ENCODE assay signal across 11 cellular contexts in the genomic region with DNA sequence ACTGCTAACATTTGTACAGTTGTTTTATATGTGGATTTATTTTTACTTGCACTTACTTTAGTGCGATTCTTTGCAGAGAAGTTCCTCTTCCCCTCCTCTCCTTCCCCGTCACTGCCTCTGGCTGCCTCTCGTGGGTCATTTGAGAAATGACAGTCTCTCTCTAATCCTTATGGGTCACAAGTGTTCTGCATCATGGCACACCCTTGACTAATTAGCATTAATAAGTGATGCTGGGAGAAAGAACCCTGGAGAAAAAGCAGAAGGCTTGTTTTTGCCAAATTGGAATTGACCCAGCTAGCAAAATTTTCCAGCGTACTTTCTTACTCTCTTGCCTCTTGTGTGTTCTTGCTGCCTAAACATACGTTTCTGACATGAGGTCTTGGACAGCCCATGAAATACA.
DNase-seq lines count a peak whose midpoint lies in the region; ATAC-seq and TF ChIP-seq lines count a peak whose summit lies in the region.
"Had no signal": no experiment of that assay in that cellular context is flagged by ENCODE, and none has a peak within 500 bp of the region (broad histone marks: within the 10 kb centered on the region; RNA-seq: fewer than 3 reads in every experiment).

No MANE protein-coding gene starts in this region.

- POLR2A ChIA-PET in A673 (lab: Charles Lee; ENCODE audit: low non-redundant PET) (no interaction called here), WTC11 (lab: Charles Lee) (no interaction called here)

- no peaks in the 10 kb centered on the region for H3K36me3 Mint-ChIP-seq in WTC11

- no TSS peak for BruUV-seq in A673 (replicated peaks; lab: Mats Ljungman, UMichigan)

- H3K9me3 Mint-ChIP-seq in WTC11 = no peaks in the 10 kb centered on the region

- CTCF ChIA-PET in A673 (lab: Charles Lee) = no interaction called here
- CTCF ChIA-PET in WTC11 (lab: Charles Lee) = no interaction called here

- no peaks in the 10 kb centered on the region for H3K27me3 Mint-ChIP-seq in WTC11 (ENCODE audit: low read depth)

- H3K4me1 Mint-ChIP-seq in WTC11 = peaks cover 13% of the 10 kb centered on the region

- intact Hi-C loops in A673 (cut with micrococcal nuclease; ENCODE audit: unreplicated experiment) = no loop called here

- H3K27me3 ChIP-seq in A673 (replicated peaks; ENCODE audit: insufficient read depth, low read depth, low read length, poor library complexity) = no peaks in the 10 kb centered on the region

- TF ChIP-seq CTCF in A673 (conservative IDR thresholded peaks at IDR 0.05; ENCODE audit: low read depth, low read length) = no peak
- TF ChIP-seq CTCF in WTC11 (IDR thresholded peaks at IDR 0.05) = no peak
- TF ChIP-seq CTCF in omental fat pad (IDR thresholded peaks at IDR 0.05) = no peak

- H3K4me3 Mint-ChIP-seq in WTC11 = no peak overlapping the region

- no peaks in the 10 kb centered on the region for H3K9me3 ChIP-seq in A673 (ENCODE audit: low read depth, low read length, poor library complexity, severe bottlenecking)

- ATAC-seq in left lobe of liver = peak; percentile 45
- ATAC-seq in WTC11 = no peak
- ATAC-seq in omental fat pad (ENCODE audit: low FRiP score) = no peak

- DNase-seq in A673 (ENCODE audit: low spot score) = peak; percentile 22
- peak; percentile 15 for DNase-seq in HCEC 1CT
- DNase-seq in amniotic epithelial cell (ENCODE audit: low read depth) = peak; percentile 21
- DNase-seq in left lobe of liver (ENCODE audit: low spot score) = no peak
- no peak for DNase-seq in WTC11 (ENCODE audit: low spot score)
- no peak for DNase-seq in omental fat pad (ENCODE audit: low spot score)
- no peak for DNase-seq in NCI-H526 (lab: John Stamatoyannopoulos, UW)
- DNase-seq in DMS153 (lab: John Stamatoyannopoulos, UW) = no peak
- DNase-seq: cortex of kidney, RPMI8226 had no signal

- no peak overlapping the region for H3K4me3 ChIP-seq in A673 (ENCODE audit: low read depth, low read length, poor library complexity, severe bottlenecking)

- no peak overlapping the region for H3K27ac Mint-ChIP-seq in WTC11
- H3K27ac Mint-ChIP-seq: progenitor cell of endocrine pancreas had no signal

- H3K27ac ChIP-seq in A673 (ENCODE audit: low read depth, low read length, poor library complexity, severe bottlenecking) = no peak overlapping the region

- no peaks in the 10 kb centered on the region for H3K4me1 ChIP-seq in A673 (ENCODE audit: insufficient read depth, low read length, poor library complexity, severe bottlenecking)

- H3K36me3 ChIP-seq in A673 (ENCODE audit: insufficient read depth, low read length, poor library complexity, severe bottlenecking) = no peaks in the 10 kb centered on the region

TF ChIP-seq in WTC11, 78 proteins besides CTCF, POLR2A, EP300 and RAD21:
- TF ChIP-seq, protein P1, sequence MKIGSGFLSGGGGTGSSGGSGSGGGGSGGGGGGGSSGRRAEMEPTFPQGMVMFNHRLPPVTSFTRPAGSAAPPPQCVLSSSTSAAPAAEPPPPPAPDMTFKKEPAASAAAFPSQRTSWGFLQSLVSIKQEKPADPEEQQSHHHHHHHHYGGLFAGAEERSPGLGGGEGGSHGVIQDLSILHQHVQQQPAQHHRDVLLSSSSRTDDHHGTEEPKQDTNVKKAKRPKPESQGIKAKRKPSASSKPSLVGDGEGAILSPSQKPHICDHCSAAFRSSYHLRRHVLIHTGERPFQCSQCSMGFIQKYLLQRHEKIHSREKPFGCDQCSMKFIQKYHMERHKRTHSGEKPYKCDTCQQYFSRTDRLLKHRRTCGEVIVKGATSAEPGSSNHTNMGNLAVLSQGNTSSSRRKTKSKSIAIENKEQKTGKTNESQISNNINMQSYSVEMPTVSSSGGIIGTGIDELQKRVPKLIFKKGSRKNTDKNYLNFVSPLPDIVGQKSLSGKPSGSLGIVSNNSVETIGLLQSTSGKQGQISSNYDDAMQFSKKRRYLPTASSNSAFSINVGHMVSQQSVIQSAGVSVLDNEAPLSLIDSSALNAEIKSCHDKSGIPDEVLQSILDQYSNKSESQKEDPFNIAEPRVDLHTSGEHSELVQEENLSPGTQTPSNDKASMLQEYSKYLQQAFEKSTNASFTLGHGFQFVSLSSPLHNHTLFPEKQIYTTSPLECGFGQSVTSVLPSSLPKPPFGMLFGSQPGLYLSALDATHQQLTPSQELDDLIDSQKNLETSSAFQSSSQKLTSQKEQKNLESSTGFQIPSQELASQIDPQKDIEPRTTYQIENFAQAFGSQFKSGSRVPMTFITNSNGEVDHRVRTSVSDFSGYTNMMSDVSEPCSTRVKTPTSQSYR (CRISPR knock-in tag; IDR thresholded peaks at IDR 0.05) = no peak
- TF ChIP-seq ZNF671 (CRISPR knock-in tag; IDR thresholded peaks at IDR 0.05) (no peak), GRHL2 (CRISPR knock-in tag; IDR thresholded peaks at IDR 0.05; ENCODE audit: insufficient replicate concordance, severe bottlenecking) (no peak), ZBTB21 (CRISPR knock-in tag; IDR thresholded peaks at IDR 0.05; ENCODE audit: borderline replicate concordance) (no peak), CREM (CRISPR knock-in tag; IDR thresholded peaks at IDR 0.05) (no peak), FOXJ3 (CRISPR knock-in tag; IDR thresholded peaks at IDR 0.05; ENCODE audit: borderline replicate concordance) (no peak), ZNF219 (CRISPR knock-in tag; IDR thresholded peaks at IDR 0.05; ENCODE audit: borderline replicate concordance) (no peak), CREB1 (CRISPR knock-in tag; IDR thresholded peaks at IDR 0.05) (no peak), RELA (CRISPR knock-in tag; IDR thresholded peaks at IDR 0.05; ENCODE audit: borderline replicate concordance) (no peak)
- TF ChIP-seq, protein P2, sequence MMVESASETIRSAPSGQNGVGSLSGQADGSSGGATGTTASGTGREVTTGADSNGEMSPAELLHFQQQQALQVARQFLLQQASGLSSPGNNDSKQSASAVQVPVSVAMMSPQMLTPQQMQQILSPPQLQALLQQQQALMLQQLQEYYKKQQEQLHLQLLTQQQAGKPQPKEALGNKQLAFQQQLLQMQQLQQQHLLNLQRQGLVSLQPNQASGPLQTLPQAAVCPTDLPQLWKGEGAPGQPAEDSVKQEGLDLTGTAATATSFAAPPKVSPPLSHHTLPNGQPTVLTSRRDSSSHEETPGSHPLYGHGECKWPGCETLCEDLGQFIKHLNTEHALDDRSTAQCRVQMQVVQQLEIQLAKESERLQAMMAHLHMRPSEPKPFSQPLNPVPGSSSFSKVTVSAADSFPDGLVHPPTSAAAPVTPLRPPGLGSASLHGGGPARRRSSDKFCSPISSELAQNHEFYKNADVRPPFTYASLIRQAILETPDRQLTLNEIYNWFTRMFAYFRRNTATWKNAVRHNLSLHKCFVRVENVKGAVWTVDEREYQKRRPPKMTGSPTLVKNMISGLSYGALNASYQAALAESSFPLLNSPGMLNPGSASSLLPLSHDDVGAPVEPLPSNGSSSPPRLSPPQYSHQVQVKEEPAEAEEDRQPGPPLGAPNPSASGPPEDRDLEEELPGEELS (CRISPR knock-in tag; IDR thresholded peaks at IDR 0.05) = no peak
- TF ChIP-seq, protein P3, sequence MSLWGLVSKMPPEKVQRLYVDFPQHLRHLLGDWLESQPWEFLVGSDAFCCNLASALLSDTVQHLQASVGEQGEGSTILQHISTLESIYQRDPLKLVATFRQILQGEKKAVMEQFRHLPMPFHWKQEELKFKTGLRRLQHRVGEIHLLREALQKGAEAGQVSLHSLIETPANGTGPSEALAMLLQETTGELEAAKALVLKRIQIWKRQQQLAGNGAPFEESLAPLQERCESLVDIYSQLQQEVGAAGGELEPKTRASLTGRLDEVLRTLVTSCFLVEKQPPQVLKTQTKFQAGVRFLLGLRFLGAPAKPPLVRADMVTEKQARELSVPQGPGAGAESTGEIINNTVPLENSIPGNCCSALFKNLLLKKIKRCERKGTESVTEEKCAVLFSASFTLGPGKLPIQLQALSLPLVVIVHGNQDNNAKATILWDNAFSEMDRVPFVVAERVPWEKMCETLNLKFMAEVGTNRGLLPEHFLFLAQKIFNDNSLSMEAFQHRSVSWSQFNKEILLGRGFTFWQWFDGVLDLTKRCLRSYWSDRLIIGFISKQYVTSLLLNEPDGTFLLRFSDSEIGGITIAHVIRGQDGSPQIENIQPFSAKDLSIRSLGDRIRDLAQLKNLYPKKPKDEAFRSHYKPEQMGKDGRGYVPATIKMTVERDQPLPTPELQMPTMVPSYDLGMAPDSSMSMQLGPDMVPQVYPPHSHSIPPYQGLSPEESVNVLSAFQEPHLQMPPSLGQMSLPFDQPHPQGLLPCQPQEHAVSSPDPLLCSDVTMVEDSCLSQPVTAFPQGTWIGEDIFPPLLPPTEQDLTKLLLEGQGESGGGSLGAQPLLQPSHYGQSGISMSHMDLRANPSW (CRISPR knock-in tag; conservative IDR thresholded peaks at IDR 0.05; ENCODE audit: low read depth) = no peak
- TF ChIP-seq, protein P4, sequence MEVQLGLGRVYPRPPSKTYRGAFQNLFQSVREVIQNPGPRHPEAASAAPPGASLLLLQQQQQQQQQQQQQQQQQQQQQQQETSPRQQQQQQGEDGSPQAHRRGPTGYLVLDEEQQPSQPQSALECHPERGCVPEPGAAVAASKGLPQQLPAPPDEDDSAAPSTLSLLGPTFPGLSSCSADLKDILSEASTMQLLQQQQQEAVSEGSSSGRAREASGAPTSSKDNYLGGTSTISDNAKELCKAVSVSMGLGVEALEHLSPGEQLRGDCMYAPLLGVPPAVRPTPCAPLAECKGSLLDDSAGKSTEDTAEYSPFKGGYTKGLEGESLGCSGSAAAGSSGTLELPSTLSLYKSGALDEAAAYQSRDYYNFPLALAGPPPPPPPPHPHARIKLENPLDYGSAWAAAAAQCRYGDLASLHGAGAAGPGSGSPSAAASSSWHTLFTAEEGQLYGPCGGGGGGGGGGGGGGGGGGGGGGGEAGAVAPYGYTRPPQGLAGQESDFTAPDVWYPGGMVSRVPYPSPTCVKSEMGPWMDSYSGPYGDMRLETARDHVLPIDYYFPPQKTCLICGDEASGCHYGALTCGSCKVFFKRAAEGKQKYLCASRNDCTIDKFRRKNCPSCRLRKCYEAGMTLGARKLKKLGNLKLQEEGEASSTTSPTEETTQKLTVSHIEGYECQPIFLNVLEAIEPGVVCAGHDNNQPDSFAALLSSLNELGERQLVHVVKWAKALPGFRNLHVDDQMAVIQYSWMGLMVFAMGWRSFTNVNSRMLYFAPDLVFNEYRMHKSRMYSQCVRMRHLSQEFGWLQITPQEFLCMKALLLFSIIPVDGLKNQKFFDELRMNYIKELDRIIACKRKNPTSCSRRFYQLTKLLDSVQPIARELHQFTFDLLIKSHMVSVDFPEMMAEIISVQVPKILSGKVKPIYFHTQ (CRISPR knock-in tag; IDR thresholded peaks at IDR 0.05) = no peak

Comparison
In these comparisons a context has a peak if more than half of its experiments do, and no peak if none do; other contexts are left out.
1. DNase-seq: peak in A673 (single experiment), HCEC 1CT (single experiment) and amniotic epithelial cell (single experiment); none in left lobe of liver (single experiment), WTC11 (single experiment), omental fat pad (single experiment), NCI-H526 (0 of 2) and DMS153 (single experiment).